Comparison of ENCODE assay signal across 16 cellular contexts in genomic region chr9:128187361-128187760, GRCh38. TPM values are rescaled to one million over a fixed set of nuclear protein-coding genes. Genes with fewer than 3 reads are reported as not detected.
DNase-seq lines count a peak whose midpoint lies in the region; ATAC-seq, FAIRE-seq and TF ChIP-seq lines count a peak whose summit lies in the region.
"Had no signal": no experiment of that assay in that cellular context is flagged by ENCODE, and none has a peak within 500 bp of the region (broad histone marks: within the 10 kb centered on the region; RNA-seq: fewer than 3 reads in every experiment).

No MANE protein-coding gene starts in this region.

- H3K4me3 Mint-ChIP-seq in CD8-positive, alpha-beta T cell: no peak overlapping the region
- H3K4me3 Mint-ChIP-seq in T-helper 17 cell (no peak overlapping the region), nephron (peak overlapping the region in 2 of 3 experiments; percentile 47 to 58)
- H3K4me3 Mint-ChIP-seq in activated T-helper 2 cell treated with anti-CD3 and anti-CD28 coated beads, Interferon-gamma antibody, Interleukin-2, Interleukin-4, amounts not matched to agents 10 μg/mL and 5 μg/mL and 100 μg/mL, durations not matched to agents 14 hours and 24 hours and 36 hours (ENCODE audit: low read depth): no peak overlapping the region
- H3K4me3 Mint-ChIP-seq: CD4-positive, alpha-beta memory T cell had no signal

- no peak for TF ChIP-seq CTCF in CD8-positive, alpha-beta T cell (IDR thresholded peaks at IDR 0.05)
- TF ChIP-seq CTCF in nephron (IDR thresholded peaks at IDR 0.05; ENCODE audit: unreplicated experiment in 3 of 3): no peak

- no peak for FAIRE-seq in HTR-8/SVneo (lab: Jason Lieb, UNC)
- FAIRE-seq: A204.1, GM19239 had no signal

- H3K9me3 ChIP-seq in CD8-positive, alpha-beta T cell (ENCODE audit: low read length): no peaks in the 10 kb centered on the region
- no peaks in the 10 kb centered on the region for H3K9me3 ChIP-seq in T-helper 17 cell (ENCODE audit: control insufficient read depth, low read length, poor library complexity, severe bottlenecking)
- H3K9me3 ChIP-seq: HAP-1 had no signal

- no peak overlapping the region for H3K27ac ChIP-seq in CD8-positive, alpha-beta T cell (ENCODE audit: low read depth, low read length)
- H3K27ac ChIP-seq: C4-2B, GM23248 had no signal

- H3K36me3 ChIP-seq in CD8-positive, alpha-beta T cell (ENCODE audit: insufficient read depth, low read length): peaks cover 18% of the 10 kb centered on the region

- intact Hi-C loops in CD8-positive, alpha-beta T cell (cut with DNase I, micrococcal nuclease): no loop called here
- intact Hi-C loops in activated T-helper 2 cell treated with anti-CD3 and anti-CD28 coated beads, Interferon-gamma antibody, Interleukin-2, Interleukin-4, amounts not matched to agents 10 μg/mL and 5 μg/mL and 100 μg/mL, durations not matched to agents 14 hours and 24 hours and 36 hours (cut with micrococcal nuclease): no loop called here

- ATAC-seq in CD8-positive, alpha-beta T cell: no peak
- ATAC-seq in T-helper 17 cell (no peak), GM21529 (IDR thresholded peaks at IDR 0.05; ENCODE audit: unreplicated experiment) (no peak)

- no peak overlapping the region for H3K4me3 ChIP-seq in CD8-positive, alpha-beta T cell (ENCODE audit: low read depth, low read length)
- H3K4me3 ChIP-seq: GM23248, HAP-1 had no signal

- CTCF ChIA-PET in CD8-positive, alpha-beta T cell (lab: Charles Lee): interaction anchor here (0.9 kb wide), 1 partner anchor 69 kb away, joined by 3 read pairs; no protein-coding TSS in a partner anchor

- POLR2A ChIA-PET in CD8-positive, alpha-beta T cell (lab: Charles Lee): no interaction called here

- no peaks in the 10 kb centered on the region for H3K9me3 Mint-ChIP-seq in CD8-positive, alpha-beta T cell
- no peaks in the 10 kb centered on the region for H3K9me3 Mint-ChIP-seq in nephron
- H3K9me3 Mint-ChIP-seq in activated T-helper 2 cell treated with anti-CD3 and anti-CD28 coated beads, Interferon-gamma antibody, Interleukin-2, Interleukin-4, amounts not matched to agents 10 μg/mL and 5 μg/mL and 100 μg/mL, durations not matched to agents 14 hours and 24 hours and 36 hours: no peaks in the 10 kb centered on the region

- H3K27me3 ChIP-seq in CD8-positive, alpha-beta T cell (ENCODE audit: insufficient read depth, low read length): no peaks in the 10 kb centered on the region

- H3K4me1 ChIP-seq in CD8-positive, alpha-beta T cell (ENCODE audit: insufficient read depth, low read length): peaks cover 13% of the 10 kb centered on the region

- peaks cover 31% of the 10 kb centered on the region for H3K4me1 Mint-ChIP-seq in CD8-positive, alpha-beta T cell (ENCODE audit: low read depth)
- peaks cover 18% of the 10 kb centered on the region for H3K4me1 Mint-ChIP-seq in T-helper 17 cell
- H3K4me1 Mint-ChIP-seq in nephron: peaks cover 9% of the 10 kb centered on the region
- peaks cover 40% of the 10 kb centered on the region for H3K4me1 Mint-ChIP-seq in activated T-helper 2 cell treated with anti-CD3 and anti-CD28 coated beads, Interferon-gamma antibody, Interleukin-2, Interleukin-4, amounts not matched to agents 10 μg/mL and 5 μg/mL and 100 μg/mL, durations not matched to agents 14 hours and 24 hours and 36 hours (ENCODE audit: low read depth)

- DNase-seq in CD8-positive, alpha-beta T cell: no peak
- no peak for DNase-seq in T-helper 17 cell
- no peak for DNase-seq in activated T-helper 2 cell treated with anti-CD3 and anti-CD28 coated beads, Interferon-gamma antibody, Interleukin-2, Interleukin-4, amounts not matched to agents 10 μg/mL and 5 μg/mL and 100 μg/mL, durations not matched to agents 14 hours and 24 hours and 36 hours (ENCODE audit: low spot score)
- DNase-seq in HTR-8/SVneo (ENCODE audit: insufficient read length, low spot score): no peak
- DNase-seq: AML-193; Calu3; CD4-positive, alpha-beta memory T cell; DMS79 treated with DMSO at 0.1 percent for 48 hours; GF-D8; GM23248 had no signal

- H3K27me3 Mint-ChIP-seq in CD8-positive, alpha-beta T cell (ENCODE audit: low read depth): no peaks in the 10 kb centered on the region
- H3K27me3 Mint-ChIP-seq in T-helper 17 cell: no peaks in the 10 kb centered on the region
- H3K27me3 Mint-ChIP-seq in nephron (ENCODE audit: low read depth): no peaks in the 10 kb centered on the region
- H3K27me3 Mint-ChIP-seq in activated T-helper 2 cell treated with anti-CD3 and anti-CD28 coated beads, Interferon-gamma antibody, Interleukin-2, Interleukin-4, amounts not matched to agents 10 μg/mL and 5 μg/mL and 100 μg/mL, durations not matched to agents 14 hours and 24 hours and 36 hours (ENCODE audit: low read depth): no peaks in the 10 kb centered on the region
- H3K27me3 Mint-ChIP-seq: CD4-positive, alpha-beta memory T cell had no signal

- H3K27ac Mint-ChIP-seq in CD8-positive, alpha-beta T cell: peak overlapping the region; percentile 41
- peak overlapping the region; percentile 29 for H3K27ac Mint-ChIP-seq in T-helper 17 cell
- H3K27ac Mint-ChIP-seq in nephron: no peak overlapping the region
- no peak overlapping the region for H3K27ac Mint-ChIP-seq in activated T-helper 2 cell treated with anti-CD3 and anti-CD28 coated beads, Interferon-gamma antibody, Interleukin-2, Interleukin-4, amounts not matched to agents 10 μg/mL and 5 μg/mL and 100 μg/mL, durations not matched to agents 14 hours and 24 hours and 36 hours

- peaks cover 60% of the 10 kb centered on the region for H3K36me3 Mint-ChIP-seq in CD8-positive, alpha-beta T cell
- peaks cover 8% of the 10 kb centered on the region for H3K36me3 Mint-ChIP-seq in T-helper 17 cell (ENCODE audit: low read depth)
- peaks cover 53% of the 10 kb centered on the region for H3K36me3 Mint-ChIP-seq in nephron (ENCODE audit: low read depth)
- peaks cover 52% of the 10 kb centered on the region for H3K36me3 Mint-ChIP-seq in activated T-helper 2 cell treated with anti-CD3 and anti-CD28 coated beads, Interferon-gamma antibody, Interleukin-2, Interleukin-4, amounts not matched to agents 10 μg/mL and 5 μg/mL and 100 μg/mL, durations not matched to agents 14 hours and 24 hours and 36 hours (ENCODE audit: low read depth)

RNA-seq across cellular contexts. Expression of gene CIZ1, which starts 4.0 kb away (rescaled TPM):
- total RNA-seq in CD8-positive, alpha-beta T cell: 100 to 1,000 TPM; 109 to 116 TPM
- total RNA-seq in T-helper 17 cell: 100 to 1,000 TPM; 128 to 134 TPM
- 150 TPM in 2 replicates for total RNA-seq in activated T-helper 2 cell treated with anti-CD3 and anti-CD28 coated beads, Interferon-gamma antibody, Interleukin-2, Interleukin-4, amounts not matched to agents 10 μg/mL and 5 μg/mL and 100 μg/mL, durations not matched to agents 14 hours and 24 hours and 36 hours

RNA-seq across cellular contexts. Expression of gene DNM1, which starts 15.8 kb away (rescaled TPM):
- total RNA-seq in CD8-positive, alpha-beta T cell: 1 to 10 TPM; 1.4 to 1.5 TPM
- total RNA-seq in T-helper 17 cell: 1 to 10 TPM; 1.3 to 2.2 TPM
- total RNA-seq in activated T-helper 2 cell treated with anti-CD3 and anti-CD28 coated beads, Interferon-gamma antibody, Interleukin-2, Interleukin-4, amounts not matched to agents 10 μg/mL and 5 μg/mL and 100 μg/mL, durations not matched to agents 14 hours and 24 hours and 36 hours: 0.90 and 2.4 TPM in 2 replicates

RNA-seq across cellular contexts. Expression of gene BBLN, which starts 27.3 kb away (rescaled TPM):
- total RNA-seq in CD8-positive, alpha-beta T cell: 10 to 100 TPM; 56.6 to 67.4 TPM
- total RNA-seq in T-helper 17 cell: 10 to 100 TPM; 71.0 to 87.9 TPM
- total RNA-seq in activated T-helper 2 cell treated with anti-CD3 and anti-CD28 coated beads, Interferon-gamma antibody, Interleukin-2, Interleukin-4, amounts not matched to agents 10 μg/mL and 5 μg/mL and 100 μg/mL, durations not matched to agents 14 hours and 24 hours and 36 hours: 93.8 and 103 TPM in 2 replicates

RNA-seq across cellular contexts. Expression of gene LCN2, which starts 38.1 kb away (rescaled TPM):
- not detected for total RNA-seq in CD8-positive, alpha-beta T cell
- total RNA-seq in T-helper 17 cell: 1 to 10 TPM in 1 of 2 donors, not detected in 1; 9.3 TPM
- not detected in 2 replicates for total RNA-seq in activated T-helper 2 cell treated with anti-CD3 and anti-CD28 coated beads, Interferon-gamma antibody, Interleukin-2, Interleukin-4, amounts not matched to agents 10 μg/mL and 5 μg/mL and 100 μg/mL, durations not matched to agents 14 hours and 24 hours and 36 hours
- total RNA-seq: CD4-positive, alpha-beta memory T cell; GM23248 had no signal

RNA-seq across cellular contexts. Expression of gene PTGES2, which starts 59.8 kb away (rescaled TPM):
- total RNA-seq in CD8-positive, alpha-beta T cell: 10 to 100 TPM; 38.8 to 44.6 TPM
- total RNA-seq in T-helper 17 cell: 10 to 100 TPM; 46.4 to 58.2 TPM
- total RNA-seq in activated T-helper 2 cell treated with anti-CD3 and anti-CD28 coated beads, Interferon-gamma antibody, Interleukin-2, Interleukin-4, amounts not matched to agents 10 μg/mL and 5 μg/mL and 100 μg/mL, durations not matched to agents 14 hours and 24 hours and 36 hours: 67.8 and 77.6 TPM in 2 replicates

Comparison
In these comparisons a context has a peak if more than half of its experiments do, and no peak if none do; other contexts are left out.
1. H3K27ac Mint-ChIP-seq: peak in CD8-positive, alpha-beta T cell (single experiment) and T-helper 17 cell (single experiment); none in nephron (0 of 3) and activated T-helper 2 cell treated with anti-CD3 and anti-CD28 coated beads, Interferon-gamma antibody, Interleukin-2, Interleukin-4, amounts not matched to agents 10 μg/mL and 5 μg/mL and 100 μg/mL, durations not matched to agents 14 hours and 24 hours and 36 hours (single experiment).
2. H3K4me3 Mint-ChIP-seq: peak in nephron (2 of 3); none in CD8-positive, alpha-beta T cell (single experiment), T-helper 17 cell (single experiment) and activated T-helper 2 cell treated with anti-CD3 and anti-CD28 coated beads, Interferon-gamma antibody, Interleukin-2, Interleukin-4, amounts not matched to agents 10 μg/mL and 5 μg/mL and 100 μg/mL, durations not matched to agents 14 hours and 24 hours and 36 hours (single experiment).